ENCODE assay signal across 8 cellular contexts in genomic region chr19:10259162-10259905, GRCh38. TPM values are rescaled to one million over a fixed set of nuclear protein-coding genes. Genes with fewer than 3 reads are reported as not detected.
DNase-seq lines count a peak whose midpoint lies in the region; ATAC-seq and TF ChIP-seq lines count a peak whose summit lies in the region.

No MANE protein-coding gene starts in this region.

- peak; percentile 79 for TF ChIP-seq CTCF in GM12874 (IDR thresholded peaks at IDR 0.05; ENCODE audit: insufficient read depth, low read depth, low read length)
- TF ChIP-seq CTCF in ascending aorta (IDR thresholded peaks at IDR 0.05), result peak in 2 of 3 experiments; percentile 55 to 61

- H3K27me3 ChIP-seq in ascending aorta, result no peaks in the 10 kb centered on the region

- H3K36me3 ChIP-seq in ascending aorta, result peaks cover 31 to 41% of the 10 kb centered on the region in 2 donors

- no peak overlapping the region for H3K27ac ChIP-seq in ascending aorta
- H3K27ac ChIP-seq in skin epidermis, result peak overlapping the region in 18 of 21 experiments; percentile 1 to 77 (median 49)

- no peaks in the 10 kb centered on the region for H3K4me1 ChIP-seq in ascending aorta

- DNase-seq in NCI-H146 treated with DMSO at 0.1 percent for 48 hours (lab: John Stamatoyannopoulos, UW; ENCODE audit: unreplicated experiment) (peak; percentile 78), T-helper 9 cell (peak; percentile 83), ascending aorta (ENCODE audit: low spot score in 2 of 2) (peak; percentile 46 to 91), hippocampal formation (lab: John Stamatoyannopoulos, UW) (peak; percentile 38 to 57), GF-D8 (lab: John Stamatoyannopoulos, UW) (no peak)

- no peaks in the 10 kb centered on the region for H3K9me3 ChIP-seq in ascending aorta

- intact Hi-C loops in ascending aorta (cut with DNase I), result no loop called here

- no peak for ATAC-seq in HG03108 (IDR thresholded peaks at IDR 0.05; ENCODE audit: unreplicated experiment)

- H3K4me3 ChIP-seq in ascending aorta (no peak overlapping the region), skin epidermis (no peak overlapping the region)

RNA-seq across cellular contexts. Expression of gene MRPL4, which starts 7.3 kb away (rescaled TPM):
- total RNA-seq in ascending aorta, result 72.9 TPM

RNA-seq across cellular contexts. Expression of gene ICAM1, which starts 11.6 kb away (rescaled TPM):
- 74.8 TPM for total RNA-seq in ascending aorta

RNA-seq across cellular contexts. Expression of gene ICAM4, which starts 27.4 kb away (rescaled TPM):
- not detected for total RNA-seq in ascending aorta

RNA-seq across cellular contexts. Expression of gene S1PR2, which starts 28.2 kb away (rescaled TPM):
- total RNA-seq in ascending aorta, result 24.3 TPM

RNA-seq across cellular contexts. Expression of gene ICAM5, which starts 30.4 kb away (rescaled TPM):
- 2.2 TPM for total RNA-seq in ascending aorta

Comparison
In these comparisons a context has a peak if more than half of its experiments do, and no peak if none do; other contexts are left out.
1. H3K27ac ChIP-seq: peak in skin epidermis (18 of 21); none in ascending aorta (0 of 2).